ENCODE assay signal across 11 cellular contexts in the genomic region with DNA sequence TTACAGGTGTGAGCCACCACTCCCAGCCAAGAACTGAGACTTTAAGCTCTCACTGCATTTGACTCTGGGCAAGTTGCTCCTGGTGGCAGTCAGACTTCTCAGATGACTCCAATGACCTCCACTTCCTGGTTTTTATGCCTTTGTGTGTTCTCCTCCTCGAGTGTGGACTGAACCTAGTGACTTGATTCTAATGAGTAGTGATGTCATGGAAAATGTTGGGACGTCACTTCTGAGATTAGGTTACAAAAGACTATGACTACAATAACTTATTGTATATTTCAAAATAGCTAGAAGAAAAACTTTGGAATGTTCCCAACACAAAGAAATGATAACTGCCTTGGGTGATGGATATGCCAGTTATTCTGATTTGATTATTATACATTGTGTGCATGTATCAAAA. TPM values are rescaled to one million over a fixed set of nuclear protein-coding genes. Genes with fewer than 3 reads are reported as not detected.
"Had no signal": no experiment of that assay in that cellular context is flagged by ENCODE, and none has a peak within 500 bp of the region (broad histone marks: within the 10 kb centered on the region; RNA-seq: fewer than 3 reads in every experiment).

No MANE protein-coding gene starts in this region.

- DNase-seq: GM23248, GOT3, H7, Kasumi-1, KG1 had no signal

- H3K36me3 ChIP-seq: HAP-1 had no signal

- H3K9me3 ChIP-seq: HAP-1 had no signal

- H3K27ac ChIP-seq: GM23248, HL-60 had no signal

- H3K9ac ChIP-seq: GM23248 had no signal

- H3K4me3 ChIP-seq: GM23248, HAP-1 had no signal

- H3K4me1 ChIP-seq: HAP-1 had no signal

- ATAC-seq: HCT116 had no signal

- H2AFZ ChIP-seq: GM23248 had no signal

RNA-seq across cellular contexts. Expression of a gene that starts 12.0 kb away (rescaled TPM):
- total RNA-seq: GM23248, H4, H7, HT1080 had no signal
- polyA plus RNA-seq: GM23248, IgD-negative memory B cell had no signal

RNA-seq across cellular contexts. Expression of a gene that starts 33.9 kb away (rescaled TPM):
- total RNA-seq: GM23248, H4, HT1080 had no signal
- polyA plus RNA-seq: GM23248 had no signal

RNA-seq across cellular contexts. Expression of a gene that starts 35.9 kb away (rescaled TPM):
- total RNA-seq: GM23248, H4, H7, HT1080 had no signal
- polyA plus RNA-seq: GM23248, IgD-negative memory B cell had no signal

RNA-seq across cellular contexts. Expression of a gene that starts 43.8 kb away (rescaled TPM):
- total RNA-seq: GM23248, H4, HT1080 had no signal
- polyA plus RNA-seq: GM23248, IgD-negative memory B cell had no signal
